ENCODE assay signal across 28 cellular contexts in the genomic region with DNA sequence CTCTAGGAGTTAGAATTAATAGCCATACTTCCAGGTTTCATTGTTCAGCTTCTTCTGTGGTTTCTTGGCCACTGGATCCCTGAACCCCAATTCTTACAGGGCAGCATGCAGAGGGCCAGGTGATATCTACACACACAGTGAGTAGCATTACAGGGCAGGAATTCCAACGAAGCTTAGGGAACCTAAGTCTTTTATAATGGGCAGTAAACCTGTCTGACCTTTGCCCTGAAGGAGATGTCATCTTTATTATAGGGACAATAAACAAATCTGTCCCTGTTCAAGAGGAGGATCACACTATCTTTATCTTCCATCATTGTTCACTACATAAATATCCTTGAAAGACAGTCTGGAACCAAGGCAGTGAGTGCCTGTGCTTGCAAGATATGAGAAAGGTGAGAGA. TPM values are rescaled to one million over a fixed set of nuclear protein-coding genes. Genes with fewer than 3 reads are reported as not detected.
"Had no signal": no experiment of that assay in that cellular context is flagged by ENCODE, and none has a peak within 500 bp of the region (broad histone marks: within the 10 kb centered on the region; RNA-seq: fewer than 3 reads in every experiment).

No MANE protein-coding gene starts in this region.

- ATAC-seq: effector memory CD8-positive, alpha-beta T cell; esophagus mucosa; foreskin keratinocyte; gastrocnemius medialis; gastroesophageal sphincter; heart left ventricle had no signal

- H3K27ac Mint-ChIP-seq: dendritic cell treated with granulocyte-macrophage colony-stimulating factor and Interleukin-4, amounts not matched to agents 40 ng/mL and 50 ng/mL, for 4 days; effector memory CD8-positive, alpha-beta T cell; endodermal cell had no signal

- H3K4me1 ChIP-seq: colonic mucosa, esophagus muscularis mucosa, esophagus squamous epithelium, gastrocnemius medialis, gastroesophageal sphincter, heart left ventricle had no signal

- H3K36me3 ChIP-seq: colonic mucosa, esophagus muscularis mucosa, esophagus squamous epithelium, gastrocnemius medialis, gastroesophageal sphincter, heart left ventricle had no signal

- H3K4me3 Mint-ChIP-seq: dendritic cell treated with granulocyte-macrophage colony-stimulating factor and Interleukin-4, amounts not matched to agents 40 ng/mL and 50 ng/mL, for 4 days; effector memory CD8-positive, alpha-beta T cell; endodermal cell had no signal

- H3K4me1 Mint-ChIP-seq: endodermal cell had no signal

- H3K27ac ChIP-seq: colonic mucosa, coronary artery, dorsolateral prefrontal cortex, epithelial cell of prostate, esophagus muscularis mucosa, esophagus squamous epithelium, foreskin keratinocyte, gastrocnemius medialis, gastroesophageal sphincter, heart left ventricle had no signal

- H3K27me3 ChIP-seq: colonic mucosa, dorsolateral prefrontal cortex, esophagus muscularis mucosa, esophagus squamous epithelium, foreskin keratinocyte, gastrocnemius medialis, gastroesophageal sphincter had no signal

- H3K9me3 ChIP-seq: colonic mucosa, gastrocnemius medialis had no signal

- H3K4me3 ChIP-seq: colonic mucosa, coronary artery, dorsolateral prefrontal cortex, esophagus muscularis mucosa, esophagus squamous epithelium, gastrocnemius medialis, gastroesophageal sphincter, heart left ventricle had no signal

- H3K9me3 Mint-ChIP-seq: dendritic cell treated with granulocyte-macrophage colony-stimulating factor and Interleukin-4, amounts not matched to agents 40 ng/mL and 50 ng/mL, for 4 days; effector memory CD8-positive, alpha-beta T cell had no signal

- FAIRE-seq: colon, endometrium, frontal cortex had no signal

- DNase-seq: colonic mucosa; cortex of kidney; dorsolateral prefrontal cortex; effector CD4-positive, alpha-beta T cell; effector CD8-positive, alpha-beta T cell; effector memory CD4-positive, alpha-beta T cell; effector memory CD8-positive, alpha-beta T cell; endodermal cell; erythroblast; esophagus squamous epithelium; foreskin melanocyte; gastrocnemius medialis; glutamatergic neuron; head of caudate nucleus; heart left ventricle had no signal

RNA-seq across cellular contexts. Expression of a gene that starts 11.7 kb away (rescaled TPM):
- total RNA-seq: chondrocyte, endothelial cell of umbilical vein, glomerular endothelial cell had no signal
- polyA plus RNA-seq: endothelial cell of umbilical vein had no signal
